ENCODE assay signal across 11 cellular contexts in the genomic region with DNA sequence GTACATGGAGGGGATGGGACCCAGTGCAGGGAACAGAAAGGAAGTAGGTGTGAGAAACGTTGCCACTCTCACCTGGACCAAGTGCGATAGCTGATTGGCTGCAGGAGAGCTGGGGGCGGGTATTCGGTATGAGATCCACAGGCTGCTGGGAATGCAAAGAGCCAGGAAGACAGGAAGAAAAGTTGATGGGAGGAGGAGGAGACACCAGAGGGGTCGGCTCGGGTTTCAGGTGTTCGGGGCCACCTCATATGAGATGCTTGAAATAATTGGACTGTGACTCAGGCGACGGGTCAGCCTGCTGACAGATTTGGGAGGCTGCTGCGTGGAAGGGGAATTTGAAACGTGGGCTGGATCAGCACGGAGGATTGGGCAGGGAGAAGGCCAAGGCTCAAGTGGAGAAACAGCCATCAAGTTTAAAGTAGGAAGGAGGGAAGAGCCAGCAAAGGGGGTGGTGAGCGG.
A peak's percentile ranks its signal among the peaks of the same experiment; 100 is the strongest.
DNase-seq lines count a peak whose midpoint lies in the region; FAIRE-seq and TF ChIP-seq lines count a peak whose summit lies in the region.
"Had no signal": no experiment of that assay in that cellular context is flagged by ENCODE, and none has a peak within 500 bp of the region (broad histone marks: within the 10 kb centered on the region; RNA-seq: fewer than 3 reads in every experiment).

No MANE protein-coding gene starts in this region.

- no peak overlapping the region for H2AFZ ChIP-seq in OCI-LY7 (ENCODE audit: low read length)

- no peak overlapping the region for H3K4me3 Mint-ChIP-seq in immature natural killer cell
- H3K4me3 Mint-ChIP-seq in CD8-positive, alpha-beta memory T cell, result no peak overlapping the region
- H3K4me3 Mint-ChIP-seq: stimulated activated naive B cell treated with anti-CD40 and anti-IgM and Interleukin-4, amounts not matched to agents 10 μg/mL and 1 μg/mL and 100 μg/mL, for 72 hours had no signal

- FAIRE-seq in kidney (lab: Jason Lieb, UNC), result no peak

- no TSS peak for BruUV-seq in OCI-LY7 (replicated peaks; lab: Mats Ljungman, UMichigan)

- H3K27me3 ChIP-seq in adipocyte (replicated peaks; ENCODE audit: control insufficient read depth, insufficient read depth, low read length), result no peaks in the 10 kb centered on the region
- H3K27me3 ChIP-seq in CD8-positive, alpha-beta memory T cell (ENCODE audit: insufficient read depth, low read length, poor library complexity, severe bottlenecking), result no peaks in the 10 kb centered on the region
- H3K27me3 ChIP-seq: neutrophil had no signal

- H4K20me1 ChIP-seq in OCI-LY7 (ENCODE audit: insufficient read depth, low read length), result no peaks in the 10 kb centered on the region

- peaks cover 10 to 15% of the 10 kb centered on the region in 2 donors for H3K4me1 Mint-ChIP-seq in immature natural killer cell
- H3K4me1 Mint-ChIP-seq in CD8-positive, alpha-beta memory T cell, result no peaks in the 10 kb centered on the region

- H3K4me3 ChIP-seq in HFF-Myc (replicated peaks; ENCODE audit: low read depth, low read length), result no peak overlapping the region
- H3K4me3 ChIP-seq in adipocyte (ENCODE audit: low read length), result no peak overlapping the region
- H3K4me3 ChIP-seq in kidney (ENCODE audit: low read length in 2 of 2), result no peak overlapping the region
- H3K4me3 ChIP-seq in OCI-LY7 (ENCODE audit: low read depth, low read length, poor library complexity, severe bottlenecking), result no peak overlapping the region
- no peak overlapping the region for H3K4me3 ChIP-seq in CD8-positive, alpha-beta memory T cell (ENCODE audit: low read length)

- H3K9me3 ChIP-seq in adipocyte (ENCODE audit: control insufficient read depth, low read length) (no peaks in the 10 kb centered on the region), kidney (ENCODE audit: control insufficient read depth in 1 of 2, low read length in 2 of 2) (no peaks in the 10 kb centered on the region), OCI-LY7 (ENCODE audit: low read length) (no peaks in the 10 kb centered on the region)
- no peaks in the 10 kb centered on the region for H3K9me3 ChIP-seq in CD8-positive, alpha-beta memory T cell (ENCODE audit: low read length)
- H3K9me3 ChIP-seq: neutrophil had no signal

- H3K27me3 Mint-ChIP-seq in immature natural killer cell (ENCODE audit: low read depth in 3 of 3), result peaks cover 0 to 1% (median 0%) of the 10 kb centered on the region in 3 donors
- H3K27me3 Mint-ChIP-seq in CD8-positive, alpha-beta memory T cell, result no peaks in the 10 kb centered on the region
- H3K27me3 Mint-ChIP-seq: IgD-negative memory B cell; stimulated activated naive B cell treated with anti-CD40 and anti-IgM and Interleukin-4, amounts not matched to agents 10 μg/mL and 1 μg/mL and 100 μg/mL, for 72 hours had no signal

- intact Hi-C loops in kidney (cut with DNase I) (no loop called here), OCI-LY7 (cut with micrococcal nuclease; ENCODE audit: unreplicated experiment) (loop anchor here (10.0 kb wide), 1 partner anchor 178 kb away; no protein-coding TSS in a partner anchor)

- CTCF ChIA-PET in OCI-LY7 (lab: Charles Lee; ENCODE audit: unreplicated experiment), result no interaction called here
- CTCF ChIA-PET in CD8-positive, alpha-beta memory T cell (lab: Charles Lee), result no interaction called here

- no peaks in the 10 kb centered on the region for H3K79me2 ChIP-seq in OCI-LY7 (ENCODE audit: insufficient read depth, low read depth, low read length)

- no peaks in the 10 kb centered on the region for H3K9me2 ChIP-seq in OCI-LY7 (ENCODE audit: insufficient read depth, low read length)

- H3K9ac ChIP-seq in adipocyte (ENCODE audit: low read length) (no peak overlapping the region), kidney (ENCODE audit: low read length in 2 of 2) (no peak overlapping the region)

- TF ChIP-seq CTCF in HFF-Myc (IDR thresholded peaks at IDR 0.05; ENCODE audit: low read depth, low read length, missing control alignments) (no peak), kidney (IDR thresholded peaks at IDR 0.05; ENCODE audit: borderline replicate concordance, extremely low read depth, insufficient read depth) (no peak), OCI-LY7 (conservative IDR thresholded peaks at IDR 0.05; ENCODE audit: low read length) (no peak)

- POLR2A ChIA-PET in OCI-LY7 (lab: Charles Lee), result no interaction called here
- POLR2A ChIA-PET in CD8-positive, alpha-beta memory T cell (lab: Charles Lee), result no interaction called here

- H3K4me1 ChIP-seq in adipocyte (ENCODE audit: control insufficient read depth, insufficient read depth, low read length) (no peaks in the 10 kb centered on the region), kidney (ENCODE audit: control insufficient read depth in 1 of 2, insufficient read depth in 1 of 2, low read depth in 1 of 2, low read length in 2 of 2) (no peaks in the 10 kb centered on the region), OCI-LY7 (ENCODE audit: insufficient read depth, low read length, poor library complexity, severe bottlenecking) (no peaks in the 10 kb centered on the region)
- H3K4me1 ChIP-seq in CD8-positive, alpha-beta memory T cell (ENCODE audit: insufficient read depth, low read length), result no peaks in the 10 kb centered on the region

- peak overlapping the region in 2 of 6 donors; percentile 60 to 76 for H3K27ac Mint-ChIP-seq in immature natural killer cell
- peak overlapping the region in 4 of 8 donors; percentile 39 to 87 (median 72) for H3K27ac Mint-ChIP-seq in CD8-positive, alpha-beta memory T cell
- H3K27ac Mint-ChIP-seq: stimulated activated naive B cell treated with anti-CD40 and anti-IgM and Interleukin-4, amounts not matched to agents 10 μg/mL and 1 μg/mL and 100 μg/mL, for 72 hours had no signal

- no peak overlapping the region for H3K27ac ChIP-seq in kidney (ENCODE audit: low read depth in 2 of 2, low read length in 2 of 2)
- H3K27ac ChIP-seq in OCI-LY7 (ENCODE audit: low read depth, low read length, poor library complexity, severe bottlenecking), result no peak overlapping the region
- no peak overlapping the region for H3K27ac ChIP-seq in CD8-positive, alpha-beta memory T cell (ENCODE audit: low read depth, low read length)
- H3K27ac ChIP-seq: neutrophil had no signal

- peak; percentile 74 for DNase-seq in AG20443 (ENCODE audit: low spot score)
- peak; percentile 66 for DNase-seq in HFF-Myc (ENCODE audit: extremely low read depth, low read depth)
- DNase-seq in adipocyte (ENCODE audit: low read depth), result peak; percentile 42
- peak; percentile 83 for DNase-seq in iris pigment epithelial cell (ENCODE audit: low read depth)
- no peak for DNase-seq in kidney
- no peak for DNase-seq in OCI-LY7 (ENCODE audit: low spot score)
- DNase-seq in immature natural killer cell, result no peak
- DNase-seq in CD8-positive, alpha-beta memory T cell, result no peak
- DNase-seq: stimulated activated naive B cell treated with anti-CD40 and anti-IgM and Interleukin-4, amounts not matched to agents 10 μg/mL and 1 μg/mL and 100 μg/mL, for 72 hours had no signal

- H3K36me3 ChIP-seq in adipocyte (ENCODE audit: control insufficient read depth, insufficient read depth, low read length, severe bottlenecking) (peaks cover 23% of the 10 kb centered on the region), kidney (ENCODE audit: control insufficient read depth in 1 of 2, insufficient read depth in 2 of 2, low read length in 2 of 2) (peaks cover 3 to 12% of the 10 kb centered on the region in 2 donors), OCI-LY7 (ENCODE audit: insufficient read depth, low read length) (peaks cover 26% of the 10 kb centered on the region; the same call in 1 of the 2 replicates)
- peaks cover 7% of the 10 kb centered on the region for H3K36me3 ChIP-seq in CD8-positive, alpha-beta memory T cell (ENCODE audit: insufficient read depth, low read length)

- peaks cover 22 to 51% (median 28%) of the 10 kb centered on the region in 3 donors for H3K36me3 Mint-ChIP-seq in immature natural killer cell
- peaks cover 0 to 47% (median 39%) of the 10 kb centered on the region in 3 donors for H3K36me3 Mint-ChIP-seq in CD8-positive, alpha-beta memory T cell

- H3K4me2 ChIP-seq in OCI-LY7 (ENCODE audit: low read length), result no peak overlapping the region

- no peaks in the 10 kb centered on the region for H3K9me3 Mint-ChIP-seq in immature natural killer cell
- H3K9me3 Mint-ChIP-seq in CD8-positive, alpha-beta memory T cell, result no peaks in the 10 kb centered on the region
- H3K9me3 Mint-ChIP-seq: IgD-negative memory B cell; stimulated activated naive B cell treated with anti-CD40 and anti-IgM and Interleukin-4, amounts not matched to agents 10 μg/mL and 1 μg/mL and 100 μg/mL, for 72 hours had no signal

Comparison
In these comparisons a context has a peak if more than half of its experiments do, and no peak if none do; other contexts are left out.
1. DNase-seq: peak in AG20443 (single experiment), HFF-Myc (single experiment), adipocyte (single experiment) and iris pigment epithelial cell (single experiment); none in kidney (single experiment), OCI-LY7 (single experiment), immature natural killer cell (0 of 3) and CD8-positive, alpha-beta memory T cell (0 of 5).